Comparison of ENCODE assay signal across 8 cellular contexts in the genomic region with DNA sequence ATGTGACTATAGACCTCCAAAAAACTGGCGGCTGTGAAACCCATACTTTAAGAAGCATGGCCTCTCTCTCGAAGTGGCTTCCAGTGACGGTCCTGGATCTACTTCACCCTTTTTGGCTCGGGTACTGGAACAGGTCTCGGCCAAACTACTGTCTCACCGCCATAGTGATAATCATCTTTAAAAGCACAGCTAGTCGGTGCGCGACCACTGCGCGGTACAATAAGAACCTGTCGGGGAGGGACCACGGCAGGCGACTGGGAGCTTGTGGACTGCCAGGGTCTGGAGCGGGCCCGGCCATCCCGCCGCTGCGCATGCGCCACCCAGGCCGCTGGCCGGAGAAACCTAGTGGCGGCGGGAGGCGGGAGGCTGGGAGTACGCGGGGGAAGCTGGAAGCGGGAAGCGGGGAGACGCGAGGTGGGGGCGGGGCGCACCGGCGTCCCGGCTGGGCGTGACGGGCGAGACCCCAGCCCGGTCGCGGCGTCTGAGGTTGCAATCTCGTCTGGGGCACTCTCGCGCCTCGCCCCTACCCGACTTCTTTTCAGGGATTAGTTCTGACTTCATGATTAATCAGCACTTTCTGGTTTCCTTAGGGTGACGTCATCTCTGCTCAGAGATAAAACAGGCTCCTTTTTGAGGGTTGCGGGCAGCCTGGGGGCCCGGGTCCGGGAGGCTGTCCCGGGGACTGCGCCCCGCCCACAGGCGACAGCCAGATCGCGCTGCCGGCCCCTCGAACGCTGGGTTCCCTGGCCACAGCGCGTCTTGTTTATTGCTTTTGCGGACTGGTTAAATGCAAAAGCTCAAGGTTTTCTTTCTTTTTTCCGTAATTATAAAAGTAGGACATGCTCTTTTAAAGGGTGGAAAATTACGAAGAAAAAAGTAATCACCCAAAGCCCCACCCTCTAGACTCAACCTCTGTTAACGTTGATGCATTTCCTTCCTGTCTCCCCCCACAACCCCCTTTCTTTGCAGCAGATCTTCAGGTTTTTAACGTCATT.
DNase-seq lines count a peak whose midpoint lies in the region; ATAC-seq and TF ChIP-seq lines count a peak whose summit lies in the region.

No MANE protein-coding gene starts in this region.

- H3K27ac Mint-ChIP-seq in CD4-positive, alpha-beta memory T cell = peak overlapping the region; percentile 80 to 100 (median 95)

- CTCF ChIA-PET in CD4-positive, alpha-beta memory T cell (lab: Charles Lee; ENCODE audit: partially characterized antibody) = interaction anchor here (0.9 to 2.2 kb wide), 8 partner anchors 9 to 448 kb away, joined by 3 to 10 read pairs (median 3); no protein-coding TSS in a partner anchor

- peak overlapping the region; percentile 68 for H3K9ac ChIP-seq in OCI-LY3 (ENCODE audit: low read length)

- no peaks in the 10 kb centered on the region for H3K9me3 ChIP-seq in CD4-positive, alpha-beta memory T cell (ENCODE audit: control insufficient read depth in 1 of 2, low read length in 2 of 2)
- H3K9me3 ChIP-seq in OCI-LY3 (ENCODE audit: insufficient read depth, low read length) = no peaks in the 10 kb centered on the region
- no peaks in the 10 kb centered on the region for H3K9me3 ChIP-seq in mucosa of descending colon

- H3K79me2 ChIP-seq in OCI-LY3 (ENCODE audit: low read length) = no peaks in the 10 kb centered on the region

- no peaks in the 10 kb centered on the region for H4K20me1 ChIP-seq in OCI-LY3 (ENCODE audit: insufficient read depth, low read length)

- peak overlapping the region; percentile 94 for H2AFZ ChIP-seq in OCI-LY3 (ENCODE audit: low read depth, low read length)

- ATAC-seq in GM19463 (IDR thresholded peaks at IDR 0.05; ENCODE audit: unreplicated experiment) = peak; percentile 80
- ATAC-seq in mucosa of descending colon = peak; percentile 94

- DNase-seq in CD4-positive, alpha-beta memory T cell = peak; percentile 86 to 94 (median 90)
- DNase-seq in HL-60 (ENCODE audit: low read depth in 1 of 2, low spot score in 1 of 2) = peak; percentile 26 to 54
- peak; percentile 59 for DNase-seq in activated T-cell treated with anti-CD3 and anti-CD28 coated beads for 4 hours
- peak; percentile 52 for DNase-seq in epithelial cell of prostate (ENCODE audit: low read depth, low spot score)
- peak; percentile 83 to 90 (median 88) for DNase-seq in mucosa of descending colon
- peak; percentile 55 to 59 for DNase-seq in stimulated activated CD8-positive, alpha-beta memory T cell treated with anti-CD3 and anti-CD28 coated beads, Interleukin-4, amount 100 ng/mL, for 1 hour (ENCODE audit: low read depth in 2 of 2, low spot score in 1 of 2)

- H3K36me3 ChIP-seq in CD4-positive, alpha-beta memory T cell (ENCODE audit: insufficient read depth, low read length) = no peaks in the 10 kb centered on the region
- H3K36me3 ChIP-seq in OCI-LY3 (replicated peaks; ENCODE audit: low read depth, low read length) = no peaks in the 10 kb centered on the region
- no peaks in the 10 kb centered on the region for H3K36me3 ChIP-seq in mucosa of descending colon (ENCODE audit: low read depth)

- POLR2A ChIA-PET in CD4-positive, alpha-beta memory T cell (lab: Charles Lee; ENCODE audit: partially characterized antibody) = interaction anchor here (1.1 to 3.5 kb wide), 6 partner anchors 9 to 527 kb away, joined by 3 to 16 read pairs (median 9); a partner anchor contains a TSS

- H3K27me3 Mint-ChIP-seq in CD4-positive, alpha-beta memory T cell = no peaks in the 10 kb centered on the region

- no peaks in the 10 kb centered on the region for H3K27me3 ChIP-seq in CD4-positive, alpha-beta memory T cell (ENCODE audit: insufficient read depth, low read length)
- H3K27me3 ChIP-seq in HL-60 (ENCODE audit: insufficient read depth, poor library complexity, severe bottlenecking) (no peaks in the 10 kb centered on the region), OCI-LY3 (ENCODE audit: low read depth, low read length) (no peaks in the 10 kb centered on the region)

- H3K4me1 ChIP-seq in CD4-positive, alpha-beta memory T cell (ENCODE audit: insufficient read depth, low read length) = peaks cover 30% of the 10 kb centered on the region
- H3K4me1 ChIP-seq in OCI-LY3 (ENCODE audit: low read length) (peaks cover 11% of the 10 kb centered on the region), mucosa of descending colon (ENCODE audit: low read depth) (peaks cover 3% of the 10 kb centered on the region)

- peak overlapping the region; percentile 84 for H3K4me2 ChIP-seq in OCI-LY3 (ENCODE audit: low read length)

- TF ChIP-seq CTCF in HL-60 (IDR thresholded peaks at IDR 0.05; ENCODE audit: insufficient read depth, low read length) = no peak
- TF ChIP-seq CTCF in OCI-LY3 (IDR thresholded peaks at IDR 0.05; ENCODE audit: low read depth, low read length) = no peak
- TF ChIP-seq CTCF in mucosa of descending colon (IDR thresholded peaks at IDR 0.05) = no peak

- H3K27ac ChIP-seq in CD4-positive, alpha-beta memory T cell (ENCODE audit: low read depth, low read length) = peak overlapping the region; percentile 90
- H3K27ac ChIP-seq in HL-60 (replicated peaks) (peak overlapping the region; percentile 55), OCI-LY3 (ENCODE audit: low read length) (peak overlapping the region; percentile 10; the same call in 1 of the 2 replicates), epithelial cell of prostate (peak overlapping the region; percentile 83)

- intact Hi-C loops in CD4-positive, alpha-beta memory T cell (cut with micrococcal nuclease) = loop anchor here (1.0 to 10.0 kb wide), 8 partner anchors 42 to 1109 kb away; a partner anchor contains a TSS
- intact Hi-C loops in mucosa of descending colon (cut with DNase I, micrococcal nuclease) = no loop called here

- peaks cover 18 to 38% (median 28%) of the 10 kb centered on the region in 4 donors for H3K4me1 Mint-ChIP-seq in CD4-positive, alpha-beta memory T cell

- peak overlapping the region; percentile 66 to 92 (median 84) for H3K4me3 Mint-ChIP-seq in CD4-positive, alpha-beta memory T cell

- peaks cover 0 to 3% of the 10 kb centered on the region in 2 donors for H3K36me3 Mint-ChIP-seq in CD4-positive, alpha-beta memory T cell

- H3K9me3 Mint-ChIP-seq in CD4-positive, alpha-beta memory T cell = peaks cover 0 to 2% (median 0%) of the 10 kb centered on the region in 8 donors

- H3K4me3 ChIP-seq in CD4-positive, alpha-beta memory T cell (ENCODE audit: low read length in 2 of 2) = peak overlapping the region; percentile 66 to 74
- H3K4me3 ChIP-seq in HL-60 (replicated peaks; ENCODE audit: insufficient read depth, low read length) (peak overlapping the region; percentile 55), OCI-LY3 (ENCODE audit: low read length) (peak overlapping the region; percentile 78), mucosa of descending colon (peak overlapping the region; percentile 56)

Comparison
In these comparisons a context has a peak if more than half of its experiments do, and no peak if none do; other contexts are left out.
1. Peak in every context shown above with its lines: DNase-seq, ATAC-seq, H3K4me3 ChIP-seq and H3K27ac ChIP-seq.
2. DNase-seq: peak in every context shown above with its lines; median percentile 90 in CD4-positive, alpha-beta memory T cell; 88 in mucosa of descending colon; 59 in activated T-cell treated with anti-CD3 and anti-CD28 coated beads for 4 hours; 57 in stimulated activated CD8-positive, alpha-beta memory T cell treated with anti-CD3 and anti-CD28 coated beads, Interleukin-4, amount 100 ng/mL, for 1 hour; 52 in epithelial cell of prostate; 40 in HL-60.
3. H3K27ac ChIP-seq: peak in every context shown above with its lines; median percentile 90 in CD4-positive, alpha-beta memory T cell; 83 in epithelial cell of prostate; 55 in HL-60; 10 in OCI-LY3.